ENCODE assay signal across 11 cellular contexts in genomic region chr6:146770275-146770964, GRCh38.
DNase-seq lines count a peak whose midpoint lies in the region; ATAC-seq, FAIRE-seq and TF ChIP-seq lines count a peak whose summit lies in the region.
"Had no signal": no experiment of that assay in that cellular context is flagged by ENCODE, and none has a peak within 500 bp of the region (broad histone marks: within the 10 kb centered on the region; RNA-seq: fewer than 3 reads in every experiment).

No MANE protein-coding gene starts in this region.

- WGBS in transverse colon (ENCODE audit: low coverage in 1 of 2), 2 donors = 78 to 82% methylated on average over 3 to 13 of the region's 13 CpGs

- H3K27ac ChIP-seq in transverse colon = no peak overlapping the region
- H3K27ac ChIP-seq: KMS-11 had no signal

- no peak for TF ChIP-seq CTCF in transverse colon (IDR thresholded peaks at IDR 0.05)

- H3K27me3 ChIP-seq in transverse colon = no peaks in the 10 kb centered on the region

- H3K36me3 Mint-ChIP-seq in activated CD4-positive, alpha-beta T cell treated with anti-CD3 and anti-CD28 coated beads for 36 hours (ENCODE audit: low read depth) = no peaks in the 10 kb centered on the region
- peaks cover 1% of the 10 kb centered on the region for H3K36me3 Mint-ChIP-seq in central memory CD8-positive, alpha-beta T cell (ENCODE audit: insufficient read depth)

- TF ChIP-seq POLR2A in transverse colon (IDR thresholded peaks at IDR 0.05) = no peak
- no peak for TF ChIP-seq POLR2A in H54 (IDR thresholded peaks at IDR 0.05; ENCODE audit: low read depth, low read length)

- peak overlapping the region; percentile 61 for H3K4me3 Mint-ChIP-seq in activated CD4-positive, alpha-beta T cell treated with anti-CD3 and anti-CD28 coated beads for 36 hours
- H3K4me3 Mint-ChIP-seq in central memory CD8-positive, alpha-beta T cell = peak overlapping the region; percentile 61
- H3K4me3 Mint-ChIP-seq in stimulated activated naive CD8-positive, alpha-beta T cell treated with anti-CD3 and anti-CD28 coated beads, Interleukin-15, amount 100 ng/mL, for 72 hours = peak overlapping the region; percentile 70 to 74
- H3K4me3 Mint-ChIP-seq: endodermal cell had no signal

- intact Hi-C loops in activated CD4-positive, alpha-beta T cell treated with anti-CD3 and anti-CD28 coated beads for 36 hours (cut with DNase I, micrococcal nuclease) = no loop called here
- intact Hi-C loops in transverse colon (cut with DNase I; ENCODE audit: low total_unique reads) = no loop called here

- peaks cover 17% of the 10 kb centered on the region for H3K4me1 Mint-ChIP-seq in activated CD4-positive, alpha-beta T cell treated with anti-CD3 and anti-CD28 coated beads for 36 hours
- peaks cover 17% of the 10 kb centered on the region for H3K4me1 Mint-ChIP-seq in central memory CD8-positive, alpha-beta T cell
- H3K4me1 Mint-ChIP-seq in stimulated activated naive CD8-positive, alpha-beta T cell treated with anti-CD3 and anti-CD28 coated beads, Interleukin-15, amount 100 ng/mL, for 72 hours = peaks cover 17% of the 10 kb centered on the region
- H3K4me1 Mint-ChIP-seq: endodermal cell had no signal

- H3K4me1 ChIP-seq in transverse colon = no peaks in the 10 kb centered on the region

- CTCF ChIA-PET in activated CD4-positive, alpha-beta T cell treated with anti-CD3 and anti-CD28 coated beads for 36 hours (lab: Charles Lee) = interaction anchor here (0.5 to 1.6 kb wide), 3 partner anchors 8 to 11 kb away, joined by 4 to 7 read pairs (median 4); no protein-coding TSS in a partner anchor

- POLR2A ChIA-PET in activated CD4-positive, alpha-beta T cell treated with anti-CD3 and anti-CD28 coated beads for 36 hours (lab: Charles Lee) = no interaction called here

- DNase-seq in activated CD4-positive, alpha-beta T cell treated with anti-CD3 and anti-CD28 coated beads for 36 hours = peak; percentile 24
- DNase-seq in activated CD4-positive, alpha-beta T cell treated with anti-CD3 and anti-CD28 coated beads for 4 hours = no peak
- peak; percentile 28 for DNase-seq in MV-4-11 (lab: John Stamatoyannopoulos, UW)
- DNase-seq in central memory CD8-positive, alpha-beta T cell (ENCODE audit: low spot score in 2 of 2) = no peak
- no peak for DNase-seq in stimulated activated naive CD8-positive, alpha-beta T cell treated with anti-CD3 and anti-CD28 coated beads, Interleukin-15, amount 100 ng/mL, for 72 hours
- DNase-seq in transverse colon = no peak
- DNase-seq in COR-L47 (lab: John Stamatoyannopoulos, UW) = no peak
- no peak for DNase-seq in H54 (ENCODE audit: insufficient read length, low spot score)
- DNase-seq: endodermal cell had no signal

- H3K36me3 ChIP-seq in transverse colon = no peaks in the 10 kb centered on the region

- no peaks in the 10 kb centered on the region for H3K27me3 Mint-ChIP-seq in activated CD4-positive, alpha-beta T cell treated with anti-CD3 and anti-CD28 coated beads for 36 hours
- H3K27me3 Mint-ChIP-seq in central memory CD8-positive, alpha-beta T cell = no peaks in the 10 kb centered on the region
- H3K27me3 Mint-ChIP-seq in stimulated activated naive CD8-positive, alpha-beta T cell treated with anti-CD3 and anti-CD28 coated beads, Interleukin-15, amount 100 ng/mL, for 72 hours = no peaks in the 10 kb centered on the region

- H3K9me3 Mint-ChIP-seq in activated CD4-positive, alpha-beta T cell treated with anti-CD3 and anti-CD28 coated beads for 36 hours (ENCODE audit: low read depth) = no peaks in the 10 kb centered on the region
- no peaks in the 10 kb centered on the region for H3K9me3 Mint-ChIP-seq in central memory CD8-positive, alpha-beta T cell
- H3K9me3 Mint-ChIP-seq in stimulated activated naive CD8-positive, alpha-beta T cell treated with anti-CD3 and anti-CD28 coated beads, Interleukin-15, amount 100 ng/mL, for 72 hours = no peaks in the 10 kb centered on the region
- H3K9me3 Mint-ChIP-seq: endodermal cell had no signal

- TF ChIP-seq EP300 in transverse colon (IDR thresholded peaks at IDR 0.05; ENCODE audit: low read depth) = no peak

- no peaks in the 10 kb centered on the region for H3K9me3 ChIP-seq in transverse colon

- ATAC-seq in activated CD4-positive, alpha-beta T cell treated with anti-CD3 and anti-CD28 coated beads for 36 hours = peak; percentile 53
- ATAC-seq in central memory CD8-positive, alpha-beta T cell (replicated peaks; ENCODE audit: extremely low read depth, poor library complexity, severe bottlenecking) = no peak
- peak; percentile 64 for ATAC-seq in stimulated activated naive CD8-positive, alpha-beta T cell treated with anti-CD3 and anti-CD28 coated beads, Interleukin-15, amount 100 ng/mL, for 72 hours

- peak overlapping the region; percentile 44 for H3K27ac Mint-ChIP-seq in activated CD4-positive, alpha-beta T cell treated with anti-CD3 and anti-CD28 coated beads for 36 hours
- H3K27ac Mint-ChIP-seq in central memory CD8-positive, alpha-beta T cell (ENCODE audit: low read depth) = no peak overlapping the region
- no peak overlapping the region for H3K27ac Mint-ChIP-seq in stimulated activated naive CD8-positive, alpha-beta T cell treated with anti-CD3 and anti-CD28 coated beads, Interleukin-15, amount 100 ng/mL, for 72 hours
- H3K27ac Mint-ChIP-seq: endodermal cell had no signal

- no peak for FAIRE-seq in H54 (lab: Jason Lieb, UNC)
- FAIRE-seq: A204.1 had no signal

- H3K4me3 ChIP-seq in transverse colon = no peak overlapping the region

- in situ Hi-C loops in transverse colon (cut with MboI; ENCODE audit: low pct_ligation_motif_present in 1 of 4, low pct_unique_long_range_greater_than_20kb in 1 of 4, low sequenced_read_pairs in 3 of 4) = no loop called here

Comparison
In these comparisons a context has a peak if more than half of its experiments do, and no peak if none do; other contexts are left out.
1. DNase-seq: peak in activated CD4-positive, alpha-beta T cell treated with anti-CD3 and anti-CD28 coated beads for 36 hours (single experiment) and MV-4-11 (single experiment); none in activated CD4-positive, alpha-beta T cell treated with anti-CD3 and anti-CD28 coated beads for 4 hours (0 of 2), central memory CD8-positive, alpha-beta T cell (0 of 2), stimulated activated naive CD8-positive, alpha-beta T cell treated with anti-CD3 and anti-CD28 coated beads, Interleukin-15, amount 100 ng/mL, for 72 hours (0 of 2), transverse colon (single experiment), COR-L47 (single experiment) and H54 (single experiment).
2. Peak in every context shown above with its lines, with median percentiles within 50 percentile points of each other: H3K4me3 Mint-ChIP-seq.